ENCODE assay signal across 18 cellular contexts in genomic region chr11:43376594-43376993, GRCh38. TPM values are rescaled to one million over a fixed set of nuclear protein-coding genes. Genes with fewer than 3 reads are reported as not detected.
DNase-seq lines count a peak whose midpoint lies in the region; ATAC-seq, FAIRE-seq and TF ChIP-seq lines count a peak whose summit lies in the region.
"Had no signal": no experiment of that assay in that cellular context is flagged by ENCODE, and none has a peak within 500 bp of the region (broad histone marks: within the 10 kb centered on the region; RNA-seq: fewer than 3 reads in every experiment).

No MANE protein-coding gene starts in this region.

- H3K27ac ChIP-seq in AG04450 (ENCODE audit: low read depth, low read length) = peak overlapping the region; percentile 31
- H3K27ac ChIP-seq in keratinocyte (ENCODE audit: control insufficient read depth, insufficient read depth, low read length) = peak overlapping the region; percentile 90
- H3K27ac ChIP-seq: suprapubic skin had no signal

- in situ Hi-C loops in astrocyte of the spinal cord (cut with HindIII; ENCODE audit: low sequenced_read_pairs) = no loop called here

- no peaks in the 10 kb centered on the region for H3K27me3 ChIP-seq in AG04450 (ENCODE audit: control insufficient read depth, insufficient read depth, low read length)
- H3K27me3 ChIP-seq in keratinocyte (ENCODE audit: control insufficient read depth, extremely low read depth, insufficient read depth, low read length) = no peaks in the 10 kb centered on the region
- H3K27me3 ChIP-seq: suprapubic skin had no signal

- CTCF ChIA-PET in AG04450 (lab: Charles Lee) = interaction anchor here (3.0 kb wide), 1 partner anchor 42 kb away, joined by 15 read pairs; no protein-coding TSS in a partner anchor

- dilution Hi-C loops in keratinocyte (cut with MboI; ENCODE audit: extremely low pct_ligation_motif_present, low sequenced_read_pairs) = no loop called here

- peaks cover 36% of the 10 kb centered on the region for H3K79me2 ChIP-seq in keratinocyte (ENCODE audit: control insufficient read depth, insufficient read depth, low read length)

- H3K9me1 ChIP-seq in keratinocyte (ENCODE audit: control insufficient read depth, extremely low read depth, insufficient read depth, low read length) = no peaks in the 10 kb centered on the region

- no peaks in the 10 kb centered on the region; the same call in 1 of the 2 replicates for H3K27me3 Mint-ChIP-seq in HFFc6 (ENCODE audit: insufficient read depth)
- H3K27me3 Mint-ChIP-seq: CD4-positive, alpha-beta T cell; T-cell had no signal

- peak; percentile 43 for FAIRE-seq in keratinocyte (lab: Jason Lieb, UNC)
- FAIRE-seq: endometrium had no signal

- TF ChIP-seq CTCF in AG04450 (IDR thresholded peaks at IDR 0.05; ENCODE audit: low read depth, low read length) = no peak
- TF ChIP-seq CTCF in HFFc6 (IDR thresholded peaks at IDR 0.05) = no peak
- TF ChIP-seq CTCF in astrocyte of the spinal cord (IDR thresholded peaks at IDR 0.05; ENCODE audit: low read depth, low read length) = no peak
- no peak for TF ChIP-seq CTCF in keratinocyte (optimal IDR thresholded peaks at IDR 0.05 in 1 of 3, IDR thresholded peaks at IDR 0.05 in 1 of 3, conservative IDR thresholded peaks at IDR 0.05 in 1 of 3; ENCODE audit: extremely low read depth in 1 of 3, insufficient read depth in 2 of 3, low read length in 3 of 3)

- H3K4me1 Mint-ChIP-seq in HFFc6 (ENCODE audit: low read depth) = peaks cover 38% of the 10 kb centered on the region

- H2AFZ ChIP-seq in keratinocyte (ENCODE audit: control insufficient read depth, low read length) = no peak overlapping the region

- H3K27ac Mint-ChIP-seq in HFFc6 = peak overlapping the region; percentile 75
- H3K27ac Mint-ChIP-seq: CD4-positive, alpha-beta T cell; T-cell had no signal

- H3K4me3 ChIP-seq in AG04450 (ENCODE audit: low read depth, low read length) (no peak overlapping the region), astrocyte of the spinal cord (ENCODE audit: low read depth, low read length) (no peak overlapping the region), keratinocyte (ENCODE audit: control insufficient read depth in 2 of 3, extremely low read depth in 1 of 3, insufficient read depth in 2 of 3, low read depth in 1 of 3, low read length in 3 of 3) (peak overlapping the region in 1 of 3 experiments; percentile 19)
- H3K4me3 ChIP-seq: suprapubic skin had no signal

- no peaks in the 10 kb centered on the region for H4K20me1 ChIP-seq in keratinocyte (ENCODE audit: control insufficient read depth, extremely low read depth, insufficient read depth, low read length)

- H3K9ac ChIP-seq in keratinocyte (ENCODE audit: control insufficient read depth, extremely low read depth, insufficient read depth, low read length) = peak overlapping the region; percentile 40

- ATAC-seq in HG03432 (IDR thresholded peaks at IDR 0.05; ENCODE audit: unreplicated experiment) (no peak), GM21390 (IDR thresholded peaks at IDR 0.05; ENCODE audit: unreplicated experiment) (no peak)
- ATAC-seq: HCT116, left cardiac atrium, T-cell had no signal

- H3K9me3 ChIP-seq in AG04450 (ENCODE audit: control insufficient read depth, insufficient read depth, low read length) = no peaks in the 10 kb centered on the region
- no peaks in the 10 kb centered on the region for H3K9me3 ChIP-seq in keratinocyte (ENCODE audit: control insufficient read depth, low read depth, low read length)
- H3K9me3 ChIP-seq: suprapubic skin had no signal

- H3K4me3 Mint-ChIP-seq in HFFc6 = peak overlapping the region; percentile 49
- H3K4me3 Mint-ChIP-seq: CD4-positive, alpha-beta T cell; T-cell had no signal

- peaks cover 22% of the 10 kb centered on the region for H3K4me1 ChIP-seq in keratinocyte (ENCODE audit: control insufficient read depth, extremely low read depth, insufficient read depth, low read length)

- H3K4me2 ChIP-seq in keratinocyte (ENCODE audit: control insufficient read depth, extremely low read depth, insufficient read depth, low read depth, low read length) = peak overlapping the region; percentile 75

- peaks cover 1 to 5% of the 10 kb centered on the region in 2 experiments for H3K36me3 ChIP-seq in keratinocyte (ENCODE audit: control insufficient read depth in 2 of 2, extremely low read depth in 1 of 2, insufficient read depth in 2 of 2, low read length in 2 of 2)

- DNase-seq in AG04450 (ENCODE audit: low read depth, low spot score) = peak; percentile 59
- DNase-seq in HFFc6 = peak; percentile 80
- DNase-seq in astrocyte of the spinal cord (ENCODE audit: low read depth, low spot score) = peak; percentile 52
- DNase-seq in keratinocyte (ENCODE audit: low read depth, low spot score) = peak; percentile 17
- no peak for DNase-seq in iPS-NIHi7 (ENCODE audit: extremely low spot score)
- DNase-seq in NCI-H510A treated with DMSO at 0.1 percent for 48 hours (lab: John Stamatoyannopoulos, UW) = no peak
- DNase-seq: amygdala; CD4-positive, alpha-beta T cell; left cardiac atrium; NCI-H1092; NCI-H748 treated with DMSO at 0.1 percent for 48 hours; posterior cingulate gyrus; T-cell had no signal

- H3K9me3 Mint-ChIP-seq in HFFc6 = no peaks in the 10 kb centered on the region
- H3K9me3 Mint-ChIP-seq: CD4-positive, alpha-beta T cell; T-cell had no signal

- POLR2A ChIA-PET in AG04450 (lab: Yijun Ruan, JAX) = interaction anchor here (1.0 to 1.3 kb wide), 2 partner anchors 9 to 18 kb away, joined by 6 to 14 read pairs; partner anchors contain the start of gene TTC17

- peaks cover 6% of the 10 kb centered on the region; the same call in 1 of the 2 replicates for H3K36me3 Mint-ChIP-seq in HFFc6 (ENCODE audit: low read depth)

RNA-seq across cellular contexts. Expression of gene TTC17, which starts 17.9 kb away (rescaled TPM):
- 98.1 and 111 TPM in 2 replicates for polyA plus RNA-seq in AG04450 (2011; rRNA removed)
- 130 and 144 TPM in 2 replicates for polyA minus RNA-seq in AG04450 (2011; rRNA and poly(A)+ RNA removed)
- total RNA-seq in HFFc6 (2021; fragmentation: NEBNext Ultra II Directional; extraction: Animal tissue kit (Norgen Biotek cat#: 25700)) = 10 to 100 TPM; 30.1 to 44.5 (median 38.6) TPM
- polyA plus RNA-seq in keratinocyte = 37.3 to 62.9 TPM (median 53.4 TPM) in 3 replicates
- polyA plus RNA-seq in keratinocyte (2011; ENCODE audit: low read depth) = 66.2 TPM
- polyA plus RNA-seq in keratinocyte (2011; cell fraction: cytosol; rRNA removed) = 14.2 and 20.8 TPM in 2 replicates
- 139 and 147 TPM in 2 replicates for polyA plus RNA-seq in keratinocyte (2011; cell fraction: nucleus; rRNA removed)
- 19.9 and 31.7 TPM in 2 replicates for polyA plus RNA-seq in keratinocyte (2012; ENCODE audit: low replicate concordance)
- polyA minus RNA-seq in keratinocyte = 43.3 to 117 TPM (median 91.6 TPM) in 3 replicates
- 15.7 TPM for polyA minus RNA-seq in keratinocyte (2011; cell fraction: cytosol; rRNA and poly(A)+ RNA removed)
- 98.6 and 174 TPM in 2 replicates for polyA minus RNA-seq in keratinocyte (2011; cell fraction: nucleus; rRNA and poly(A)+ RNA removed)

Comparison
In these comparisons a context has a peak if more than half of its experiments do, and no peak if none do; other contexts are left out.
1. DNase-seq: peak in AG04450 (single experiment), HFFc6 (single experiment), astrocyte of the spinal cord (single experiment) and keratinocyte (single experiment); none in iPS-NIHi7 (single experiment) and NCI-H510A treated with DMSO at 0.1 percent for 48 hours (single experiment).